ENCODE assay signal across 20 cellular contexts in the genomic region with DNA sequence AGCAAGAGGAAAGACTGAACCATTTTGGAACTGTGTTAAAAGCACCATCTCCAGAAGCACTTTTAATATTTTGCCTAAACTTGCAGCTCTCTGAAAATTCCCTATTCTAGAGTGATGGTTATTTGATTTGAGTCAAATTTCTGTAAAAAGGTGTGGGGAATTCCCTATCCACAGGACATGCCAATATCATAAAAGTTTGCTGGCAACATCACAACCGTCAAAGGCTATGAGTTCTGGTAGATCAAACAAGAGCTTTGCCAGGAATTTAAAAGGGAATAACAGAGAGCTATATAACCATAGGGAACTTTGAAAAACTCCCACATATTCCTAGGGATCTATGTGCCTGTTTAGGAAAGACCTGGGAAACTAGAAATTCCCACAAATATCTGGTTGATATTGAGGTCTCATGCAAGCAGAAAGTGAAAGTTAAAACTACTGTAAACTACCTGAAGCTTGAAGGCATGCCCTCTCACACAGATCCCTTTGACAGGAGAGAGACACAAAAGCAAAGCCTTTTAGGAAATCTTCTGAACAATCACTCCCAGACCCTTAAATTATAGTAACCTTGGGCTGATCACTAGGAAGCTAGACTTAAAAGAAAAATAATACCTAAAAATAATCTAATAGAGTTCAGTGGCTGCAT.
"Had no signal": no experiment of that assay in that cellular context is flagged by ENCODE, and none has a peak within 500 bp of the region (broad histone marks: within the 10 kb centered on the region; RNA-seq: fewer than 3 reads in every experiment).

No MANE protein-coding gene starts in this region.

- H3K27me3 Mint-ChIP-seq: activated CD4-positive, alpha-beta T cell treated with anti-CD3 and anti-CD28 coated beads, Interleukin-2, amount 10 ng/mL, durations not matched to agents 7 days and 5 days; naive thymus-derived CD8-positive, alpha-beta T cell; stimulated activated naive CD8-positive, alpha-beta T cell treated with anti-CD3 and anti-CD28 coated beads, Interleukin-15, Interleukin-2, amounts not matched to agents 100 ng/mL and 50 ng/mL, for 24 hours had no signal

- H3K4me3 ChIP-seq: left ventricle myocardium inferior, skin epidermis, transverse colon, uterus had no signal

- H3K27ac Mint-ChIP-seq: activated CD4-positive, alpha-beta T cell treated with anti-CD3 and anti-CD28 coated beads, Interleukin-2, amount 10 ng/mL, durations not matched to agents 7 days and 5 days; activated CD8-positive, alpha-beta T cell treated with anti-CD3 and anti-CD28 coated beads, Interleukin-2, amount 10 ng/mL, durations not matched to agents 7 days and 5 days; activated naive CD4-positive, alpha-beta T cell treated with anti-CD3 and anti-CD28 coated beads for 36 hours; naive thymus-derived CD8-positive, alpha-beta T cell; stimulated activated naive CD8-positive, alpha-beta T cell treated with anti-CD3 and anti-CD28 coated beads, Interleukin-15, Interleukin-2, amounts not matched to agents 100 ng/mL and 50 ng/mL, for 24 hours; T-helper 1 cell treated with Interleukin-12 subunit alpha and Interleukin-12 subunit beta and Interleukin-4 antibody, amounts not matched to agents 30 μg/mL and 1 μg/mL, for 36 hours had no signal

- H3K4me3 Mint-ChIP-seq: activated CD4-positive, alpha-beta T cell treated with anti-CD3 and anti-CD28 coated beads, Interleukin-2, amount 10 ng/mL, durations not matched to agents 7 days and 5 days; activated CD8-positive, alpha-beta T cell treated with anti-CD3 and anti-CD28 coated beads, Interleukin-2, amount 10 ng/mL, durations not matched to agents 7 days and 5 days; activated naive CD4-positive, alpha-beta T cell treated with anti-CD3 and anti-CD28 coated beads for 36 hours; activated T-cell treated with anti-CD3 and anti-CD28 coated beads, Interleukin-2, amount 50 U/mL, for 4 hours; naive thymus-derived CD8-positive, alpha-beta T cell; stimulated activated naive CD8-positive, alpha-beta T cell treated with anti-CD3 and anti-CD28 coated beads, Interleukin-15, Interleukin-2, amounts not matched to agents 100 ng/mL and 50 ng/mL, for 24 hours; T-helper 1 cell treated with Interleukin-12 subunit alpha and Interleukin-12 subunit beta and Interleukin-4 antibody, amounts not matched to agents 30 μg/mL and 1 μg/mL, for 36 hours had no signal

- H3K27ac ChIP-seq: brain microvascular endothelial cell, left ventricle myocardium inferior, neutrophil, skin epidermis, transverse colon, uterus had no signal

- H3K4me1 Mint-ChIP-seq: activated CD4-positive, alpha-beta T cell treated with anti-CD3 and anti-CD28 coated beads, Interleukin-2, amount 10 ng/mL, durations not matched to agents 7 days and 5 days; naive thymus-derived CD8-positive, alpha-beta T cell had no signal

- DNase-seq: activated CD4-positive, alpha-beta T cell treated with anti-CD3 and anti-CD28 coated beads, Interleukin-2, amount 10 ng/mL, durations not matched to agents 7 days and 5 days; activated CD8-positive, alpha-beta memory T cell treated with anti-CD3 and anti-CD28 coated beads, Interleukin-2, amount 50 U/mL, for 4 hours; activated CD8-positive, alpha-beta T cell treated with anti-CD3 and anti-CD28 coated beads, Interleukin-2, amount 10 ng/mL, durations not matched to agents 7 days and 5 days; activated naive CD4-positive, alpha-beta T cell treated with anti-CD3 and anti-CD28 coated beads for 36 hours; activated T-cell treated with anti-CD3 and anti-CD28 coated beads, Interleukin-2, amount 50 U/mL, for 4 hours; aorta; brain microvascular endothelial cell; cerebellar nuclear complex; effector CD4-positive, alpha-beta T cell; hypothalamus; left ventricle myocardium inferior; mesenchymal stem cell; naive thymus-derived CD8-positive, alpha-beta T cell; transverse colon; uterus had no signal

- ATAC-seq: activated CD4-positive, CD25-positive, alpha-beta regulatory T cell treated with anti-CD3 and anti-CD28 coated beads, Interleukin-2, amount 50 U/mL, for 24 hours; activated CD8-positive, alpha-beta T cell treated with anti-CD3 and anti-CD28 coated beads, Interleukin-2, amount 10 ng/mL, durations not matched to agents 7 days and 5 days; activated T-cell treated with anti-CD3 and anti-CD28 coated beads, Interleukin-2, amount 50 U/mL, for 4 hours; naive thymus-derived CD8-positive, alpha-beta T cell had no signal

- H3K27me3 ChIP-seq: brain microvascular endothelial cell, neutrophil, transverse colon, uterus had no signal

- H3K36me3 ChIP-seq: brain microvascular endothelial cell, left ventricle myocardium inferior, neutrophil, transverse colon, uterus had no signal

- H3K9me3 ChIP-seq: neutrophil, transverse colon, uterus had no signal

- H3K4me1 ChIP-seq: left ventricle myocardium inferior, transverse colon, uterus had no signal

- H3K9me3 Mint-ChIP-seq: activated CD4-positive, alpha-beta T cell treated with anti-CD3 and anti-CD28 coated beads, Interleukin-2, amount 10 ng/mL, durations not matched to agents 7 days and 5 days; stimulated activated naive CD8-positive, alpha-beta T cell treated with anti-CD3 and anti-CD28 coated beads, Interleukin-15, Interleukin-2, amounts not matched to agents 100 ng/mL and 50 ng/mL, for 24 hours; T-helper 1 cell treated with Interleukin-12 subunit alpha and Interleukin-12 subunit beta and Interleukin-4 antibody, amounts not matched to agents 30 μg/mL and 1 μg/mL, for 36 hours had no signal

- H3K36me3 Mint-ChIP-seq: naive thymus-derived CD8-positive, alpha-beta T cell had no signal
